8 cellular contexts compared by ENCODE assay signal in genomic region chr2:58046335-58046584, GRCh38. TPM values are rescaled to one million over a fixed set of nuclear protein-coding genes. Genes with fewer than 3 reads are reported as not detected.
DNase-seq lines count a peak whose midpoint lies in the region; ATAC-seq, FAIRE-seq and TF ChIP-seq lines count a peak whose summit lies in the region.

No MANE protein-coding gene starts in this region.

- DNase-seq in CD4-positive, alpha-beta T cell: no peak
- no peak for DNase-seq in bronchial epithelial cell (ENCODE audit: low read depth)
- DNase-seq in stimulated activated CD4-positive, alpha-beta T cell treated with anti-CD3 and anti-CD28 coated beads, Interleukin-2, amount 100 ng/mL, for 24 hours: no peak
- no peak for DNase-seq in HPDE6-E6E7 (ENCODE audit: extremely low spot score)

- H3K27ac ChIP-seq in CD4-positive, alpha-beta T cell (ENCODE audit: low read depth, low read length): peak overlapping the region; percentile 88
- peak overlapping the region; percentile 87 for H3K27ac ChIP-seq in mesodermal cell (ENCODE audit: low read depth, low read length, severe bottlenecking)

- peak overlapping the region; percentile 96 for H3K27ac Mint-ChIP-seq in CD4-positive, alpha-beta T cell

- 6 to 16% methylated on average over 7 to 14 of the region's 14 CpGs for WGBS in mesodermal cell (ENCODE audit: insufficient coverage in 2 of 2), 2 experiments

- FAIRE-seq in bronchial epithelial cell (lab: Jason Lieb, UNC): no peak

- no peaks in the 10 kb centered on the region for H3K9me3 ChIP-seq in CD4-positive, alpha-beta T cell (ENCODE audit: control insufficient read depth, low read length)
- H3K9me3 ChIP-seq in mesodermal cell (ENCODE audit: control insufficient read depth, low read length): no peaks in the 10 kb centered on the region

- H3K27me3 ChIP-seq in CD4-positive, alpha-beta T cell (ENCODE audit: control insufficient read depth, insufficient read depth, low read length): no peaks in the 10 kb centered on the region
- H3K27me3 ChIP-seq in bronchial epithelial cell (ENCODE audit: control insufficient read depth, insufficient read depth, low read length): no peaks in the 10 kb centered on the region

- peak overlapping the region; percentile 91 for H3K4me3 Mint-ChIP-seq in CD4-positive, alpha-beta T cell

- CTCF ChIA-PET in CD4-positive, alpha-beta T cell (lab: Charles Lee): interaction anchor here (1.7 kb wide), 1 partner anchor 11 kb away, joined by 3 read pairs; no protein-coding TSS in a partner anchor

- peaks cover 11% of the 10 kb centered on the region for H3K36me3 Mint-ChIP-seq in CD4-positive, alpha-beta T cell (ENCODE audit: low read depth)

- peak overlapping the region; percentile 85 for H3K4me3 ChIP-seq in bronchial epithelial cell (ENCODE audit: low read depth, low read length)
- peak overlapping the region; percentile 66 for H3K4me3 ChIP-seq in mesodermal cell (ENCODE audit: extremely low read depth, insufficient read depth, low read length, poor library complexity, severe bottlenecking)

- no peaks in the 10 kb centered on the region for H3K27me3 Mint-ChIP-seq in CD4-positive, alpha-beta T cell

- POLR2A ChIA-PET in CD4-positive, alpha-beta T cell (lab: Charles Lee): interaction anchor here (0.6 to 1.9 kb wide), 8 partner anchors 10 to 195 kb away, joined by 3 to 6 read pairs (median 5); partner anchors contain the start of gene FANCL

- H3K36me3 ChIP-seq in bronchial epithelial cell (ENCODE audit: control insufficient read depth, insufficient read depth, low read length): no peaks in the 10 kb centered on the region
- no peaks in the 10 kb centered on the region for H3K36me3 ChIP-seq in mesodermal cell (ENCODE audit: control insufficient read depth, insufficient read depth, low read length)

- H3K4me1 Mint-ChIP-seq in CD4-positive, alpha-beta T cell (ENCODE audit: low read depth): peaks cover 55% of the 10 kb centered on the region

- no peak for TF ChIP-seq CTCF in CD4-positive, alpha-beta T cell (IDR thresholded peaks at IDR 0.05)
- no peak for TF ChIP-seq CTCF in bronchial epithelial cell (IDR thresholded peaks at IDR 0.05; ENCODE audit: insufficient read depth, low read length, severe bottlenecking)

- no peaks in the 10 kb centered on the region for H3K4me1 ChIP-seq in mesodermal cell (ENCODE audit: control insufficient read depth, insufficient read depth, low read length, poor library complexity, severe bottlenecking)

- no peaks in the 10 kb centered on the region for H3K9me3 Mint-ChIP-seq in CD4-positive, alpha-beta T cell

- no peak for ATAC-seq in CD4-positive, alpha-beta T cell (ENCODE audit: poor library complexity)
- ATAC-seq in HG03064 (IDR thresholded peaks at IDR 0.05; ENCODE audit: low read depth, unreplicated experiment) (peak; percentile 16), HG03108 (IDR thresholded peaks at IDR 0.05; ENCODE audit: unreplicated experiment) (no peak), HG03135 (IDR thresholded peaks at IDR 0.05; ENCODE audit: unreplicated experiment) (no peak)

- intact Hi-C loops in CD4-positive, alpha-beta T cell (cut with DNase I, micrococcal nuclease): loop anchor here in 1 of 2 experiments (2.0 to 5.0 kb wide), 2 partner anchors 17 to 196 kb away; partner anchors contain the start of gene FANCL

RNA-seq across cellular contexts. Expression of gene VRK2, which starts 0.3 kb away (rescaled TPM):
- 10 to 100 TPM; 11.1 to 11.5 TPM for total RNA-seq in CD4-positive, alpha-beta T cell
- total RNA-seq in bronchial epithelial cell: 67.7 and 115 TPM in 2 replicates
- 15.4 TPM for polyA plus RNA-seq in mesodermal cell (2013, experiment 1 of 2)
- 19.4 TPM for polyA plus RNA-seq in mesodermal cell (2013, experiment 2 of 2)
